Comparison of ENCODE assay signal across 23 cellular contexts in the genomic region with DNA sequence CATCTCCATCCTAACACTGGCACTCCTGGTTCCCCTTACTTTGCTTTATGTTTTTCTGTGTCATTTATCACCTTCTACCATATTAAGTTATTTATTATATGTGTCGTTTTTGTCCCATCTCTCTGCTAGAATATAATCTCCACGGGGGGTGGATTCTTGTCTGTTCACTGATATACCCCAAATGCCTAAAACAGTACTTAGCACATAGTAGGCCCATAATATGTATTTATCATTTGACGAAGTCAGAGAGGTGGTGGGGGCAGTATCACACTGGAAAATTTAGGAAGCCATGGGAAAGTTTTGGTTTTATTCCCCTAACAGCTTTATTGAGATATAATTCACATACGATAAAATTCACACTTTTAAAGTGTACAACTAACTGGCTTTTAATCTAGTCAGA.
"Had no signal": no experiment of that assay in that cellular context is flagged by ENCODE, and none has a peak within 500 bp of the region (broad histone marks: within the 10 kb centered on the region; RNA-seq: fewer than 3 reads in every experiment).

No MANE protein-coding gene starts in this region.

- H3K9ac ChIP-seq: KMS-11 had no signal

- H3K4me1 Mint-ChIP-seq: activated CD4-positive, alpha-beta memory T cell treated with anti-CD3 and anti-CD28 coated beads, Interleukin-2, amount 10 ng/mL, durations not matched to agents 7 days and 5 days; activated naive CD4-positive, alpha-beta T cell treated with anti-CD3 and anti-CD28 coated beads, Interleukin-2, amount 10 ng/mL, durations not matched to agents 7 days and 5 days; activated T-helper 17 cell treated with anti-CD3 and anti-CD28 coated beads, Interleukin-2, amount 50 U/mL, for 72 hours; central memory CD8-positive, alpha-beta T cell; T-helper 17 cell had no signal

- H3K27ac Mint-ChIP-seq: activated CD4-positive, alpha-beta memory T cell treated with anti-CD3 and anti-CD28 coated beads, Interleukin-2, amount 10 ng/mL, durations not matched to agents 7 days and 5 days; activated naive CD4-positive, alpha-beta T cell treated with anti-CD3 and anti-CD28 coated beads, Interleukin-2, amount 10 ng/mL, durations not matched to agents 7 days and 5 days; activated naive CD8-positive, alpha-beta T cell treated with anti-CD3 and anti-CD28 coated beads for 36 hours; activated T-helper 17 cell treated with anti-CD3 and anti-CD28 coated beads, Interleukin-2, amount 50 U/mL, for 72 hours; T-helper 17 cell had no signal

- H3K27me3 Mint-ChIP-seq: activated CD4-positive, alpha-beta memory T cell treated with anti-CD3 and anti-CD28 coated beads, Interleukin-2, amount 10 ng/mL, durations not matched to agents 7 days and 5 days; activated naive CD4-positive, alpha-beta T cell treated with anti-CD3 and anti-CD28 coated beads, Interleukin-2, amount 10 ng/mL, durations not matched to agents 7 days and 5 days; activated naive CD8-positive, alpha-beta T cell treated with anti-CD3 and anti-CD28 coated beads for 36 hours; activated T-helper 17 cell treated with anti-CD3 and anti-CD28 coated beads, Interleukin-2, amount 50 U/mL, for 72 hours; central memory CD8-positive, alpha-beta T cell; T-helper 17 cell had no signal

- H3K9me3 Mint-ChIP-seq: activated CD4-positive, alpha-beta memory T cell treated with anti-CD3 and anti-CD28 coated beads, Interleukin-2, amount 10 ng/mL, durations not matched to agents 7 days and 5 days; activated naive CD4-positive, alpha-beta T cell treated with anti-CD3 and anti-CD28 coated beads, Interleukin-2, amount 10 ng/mL, durations not matched to agents 7 days and 5 days; activated naive CD8-positive, alpha-beta T cell treated with anti-CD3 and anti-CD28 coated beads for 36 hours; activated T-helper 17 cell treated with anti-CD3 and anti-CD28 coated beads, Interleukin-2, amount 50 U/mL, for 72 hours; central memory CD8-positive, alpha-beta T cell had no signal

- DNase-seq: activated CD4-positive, alpha-beta memory T cell treated with anti-CD3 and anti-CD28 coated beads, Interleukin-2, amount 10 ng/mL, durations not matched to agents 7 days and 5 days; activated CD4-positive, alpha-beta T cell treated with anti-CD3 and anti-CD28 coated beads, Interleukin-2, amount 50 U/mL, for 1 hour; activated CD4-positive, CD25-positive, alpha-beta regulatory T cell; activated gamma-delta T cell; activated naive CD4-positive, alpha-beta T cell treated with anti-CD3 and anti-CD28 coated beads, Interleukin-2, amount 10 ng/mL, durations not matched to agents 7 days and 5 days; activated naive CD8-positive, alpha-beta T cell treated with anti-CD3 and anti-CD28 coated beads for 36 hours; activated T-cell treated with anti-CD3 and anti-CD28 coated beads for 4 hours; activated T-cell treated with anti-CD3 and anti-CD28 coated beads, Interleukin-2, amount 50 U/mL, for 48 hours; anterior cingulate cortex; NCI-H1092; NCI-H1417 treated with DMSO at 0.1 percent for 48 hours; NCI-H1694; NCI-H2029; NCI-H345; NCI-H510A; NCI-H526 treated with DMSO at 0.1 percent for 48 hours; NCI-H82; SHP77; T-helper 17 cell; T1000 had no signal

- H3K4me3 Mint-ChIP-seq: activated CD4-positive, alpha-beta memory T cell treated with anti-CD3 and anti-CD28 coated beads, Interleukin-2, amount 10 ng/mL, durations not matched to agents 7 days and 5 days; activated naive CD4-positive, alpha-beta T cell treated with anti-CD3 and anti-CD28 coated beads, Interleukin-2, amount 10 ng/mL, durations not matched to agents 7 days and 5 days; activated naive CD8-positive, alpha-beta T cell treated with anti-CD3 and anti-CD28 coated beads for 36 hours; activated T-helper 17 cell treated with anti-CD3 and anti-CD28 coated beads, Interleukin-2, amount 50 U/mL, for 72 hours; central memory CD8-positive, alpha-beta T cell; T-helper 17 cell had no signal

- H3K4me2 ChIP-seq: KMS-11 had no signal

- H3K27ac ChIP-seq: KMS-11 had no signal
